ENCODE assay signal across 20 cellular contexts in genomic region chr1:47919113-47919833, GRCh38.
"Had no signal": no experiment of that assay in that cellular context is flagged by ENCODE, and none has a peak within 500 bp of the region (broad histone marks: within the 10 kb centered on the region; RNA-seq: fewer than 3 reads in every experiment).

No MANE protein-coding gene starts in this region.

- H3K9me3 ChIP-seq: gastrocnemius medialis, mucosa of descending colon, neutrophil, thoracic aorta, tibial nerve, upper lobe of left lung had no signal

- H3K36me3 ChIP-seq: gastrocnemius medialis, neutrophil, thoracic aorta, tibial nerve, upper lobe of left lung had no signal

- H3K4me1 ChIP-seq: gastrocnemius medialis, parathyroid adenoma had no signal

- H3K27ac ChIP-seq: dorsolateral prefrontal cortex, epithelial cell of prostate, gastrocnemius medialis, neutrophil, parathyroid adenoma, thoracic aorta, tibial nerve, upper lobe of left lung had no signal

- H3K27me3 ChIP-seq: tibial nerve, upper lobe of left lung had no signal

- DNase-seq: dorsolateral prefrontal cortex; effector CD4-positive, alpha-beta T cell; foreskin fibroblast; gastrocnemius medialis; head of caudate nucleus; left colon; mesenchymal stem cell; mucosa of descending colon; naive B cell; stimulated activated CD4-positive, alpha-beta T cell treated with anti-CD3 and anti-CD28 coated beads, Interleukin-4, amount 100 ng/mL, for 4 hours; stimulated activated naive B cell treated with anti-CD40 and anti-IgM and Interleukin-4, amounts not matched to agents 10 μg/mL and 1 μg/mL and 100 μg/mL, for 72 hours; upper lobe of left lung had no signal

- H3K4me3 ChIP-seq: dorsolateral prefrontal cortex, gastrocnemius medialis, mucosa of descending colon, thoracic aorta, tibial nerve, upper lobe of left lung had no signal

- ATAC-seq: esophagus mucosa; gastrocnemius medialis; mucosa of descending colon; natural killer cell treated with Interleukin-12 subunit alpha and Interleukin-12 subunit beta and Interleukin-15 and Interleukin-18, amount 100 ng/mL, for 72 hours; sciatic nerve had no signal
